Comparison of ENCODE assay signal across 8 cellular contexts in genomic region chr7:22110227-22110839, GRCh38.
DNase-seq lines count a peak whose midpoint lies in the region; ATAC-seq and TF ChIP-seq lines count a peak whose summit lies in the region.

No MANE protein-coding gene starts in this region.

- no peaks in the 10 kb centered on the region for H3K27me3 Mint-ChIP-seq in activated CD4-positive, alpha-beta T cell treated with anti-CD3 and anti-CD28 coated beads, Interleukin-2, amount 10 ng/mL, durations not matched to agents 7 days and 5 days

- no peak overlapping the region for H3K4me3 Mint-ChIP-seq in activated CD4-positive, alpha-beta T cell treated with anti-CD3 and anti-CD28 coated beads, Interleukin-2, amount 10 ng/mL, durations not matched to agents 7 days and 5 days

- H3K36me3 Mint-ChIP-seq in activated CD4-positive, alpha-beta T cell treated with anti-CD3 and anti-CD28 coated beads, Interleukin-2, amount 10 ng/mL, durations not matched to agents 7 days and 5 days (ENCODE audit: low read depth) = no peaks in the 10 kb centered on the region

- intact Hi-C loops in lower leg skin (cut with DNase I; ENCODE audit: low total_unique reads) = loop anchor here (5.0 kb wide), 1 partner anchor 377 kb away; no protein-coding TSS in a partner anchor

- no peak overlapping the region for H3K27ac Mint-ChIP-seq in activated CD4-positive, alpha-beta T cell treated with anti-CD3 and anti-CD28 coated beads, Interleukin-2, amount 10 ng/mL, durations not matched to agents 7 days and 5 days

- H3K9me3 Mint-ChIP-seq in activated CD4-positive, alpha-beta T cell treated with anti-CD3 and anti-CD28 coated beads, Interleukin-2, amount 10 ng/mL, durations not matched to agents 7 days and 5 days = no peaks in the 10 kb centered on the region

- POLR2A ChIA-PET in activated CD4-positive, alpha-beta T cell treated with anti-CD3 and anti-CD28 coated beads, Interleukin-2, amount 10 ng/mL, durations not matched to agents 7 days and 5 days (lab: Charles Lee) = no interaction called here

- TF ChIP-seq POLR2A in lower leg skin (IDR thresholded peaks at IDR 0.05) = no peak

- H3K4me3 ChIP-seq in lower leg skin (ENCODE audit: low read depth, poor library complexity, severe bottlenecking) = no peak overlapping the region

- peak in 1 of 3 donors; percentile 76 for TF ChIP-seq CTCF in lower leg skin (IDR thresholded peaks at IDR 0.05)

- 10 to 11% methylated on average over 6 of the region's 6 CpGs for WGBS in lower leg skin, 2 donors

- DNase-seq in AG08395 (ENCODE audit: low spot score) (peak; percentile 82), NCI-H69 (lab: John Stamatoyannopoulos, UW) (peak; percentile 85), dedifferentiated amniotic fluid mesenchymal stem cell (ENCODE audit: extremely low spot score) (peak; percentile 86), lower leg skin (ENCODE audit: low spot score in 2 of 2) (peak; percentile 76 to 89)
- peak; percentile 78 for DNase-seq in activated CD4-positive, alpha-beta T cell treated with anti-CD3 and anti-CD28 coated beads, Interleukin-2, amount 10 ng/mL, durations not matched to agents 7 days and 5 days
- peak; percentile 15 for DNase-seq in stimulated activated CD8-positive, alpha-beta memory T cell treated with anti-CD3 and anti-CD28 coated beads, Interleukin-12 subunit alpha, Interleukin-12 subunit beta, amount 100 ng/mL, for 4 hours (ENCODE audit: low read depth)

- peaks cover 1% of the 10 kb centered on the region for H3K4me1 Mint-ChIP-seq in activated CD4-positive, alpha-beta T cell treated with anti-CD3 and anti-CD28 coated beads, Interleukin-2, amount 10 ng/mL, durations not matched to agents 7 days and 5 days

- ATAC-seq in GM18868 (IDR thresholded peaks at IDR 0.05; ENCODE audit: unreplicated experiment) (peak; percentile 77), HG03520 (IDR thresholded peaks at IDR 0.05; ENCODE audit: unreplicated experiment) (peak; percentile 83)

- CTCF ChIA-PET in activated CD4-positive, alpha-beta T cell treated with anti-CD3 and anti-CD28 coated beads, Interleukin-2, amount 10 ng/mL, durations not matched to agents 7 days and 5 days (lab: Charles Lee) = interaction anchor here (0.6 to 2.3 kb wide), 10 partner anchors 10 to 380 kb away, joined by 3 to 9 read pairs (median 4); no protein-coding TSS in a partner anchor

Comparison
In these comparisons a context has a peak if more than half of its experiments do, and no peak if none do; other contexts are left out.
1. DNase-seq: peak in every context shown above with its lines; median percentile 86 in dedifferentiated amniotic fluid mesenchymal stem cell; 85 in NCI-H69; 82 in lower leg skin; 82 in AG08395; 78 in activated CD4-positive, alpha-beta T cell treated with anti-CD3 and anti-CD28 coated beads, Interleukin-2, amount 10 ng/mL, durations not matched to agents 7 days and 5 days; 15 in stimulated activated CD8-positive, alpha-beta memory T cell treated with anti-CD3 and anti-CD28 coated beads, Interleukin-12 subunit alpha, Interleukin-12 subunit beta, amount 100 ng/mL, for 4 hours.